Comparison of ENCODE assay signal across 19 cellular contexts in genomic region chrX:329291-329910, GRCh38. TPM values are rescaled to one million over a fixed set of nuclear protein-coding genes. Genes with fewer than 3 reads are reported as not detected.
A peak's percentile ranks its signal among the peaks of the same experiment; 100 is the strongest.
DNase-seq lines count a peak whose midpoint lies in the region; ATAC-seq and TF ChIP-seq lines count a peak whose summit lies in the region.
"Had no signal": no experiment of that assay in that cellular context is flagged by ENCODE, and none has a peak within 500 bp of the region (broad histone marks: within the 10 kb centered on the region; RNA-seq: fewer than 3 reads in every experiment).

No MANE protein-coding gene starts in this region.

- WGBS in neuronal stem cell (ENCODE audit: extremely low coverage in 2 of 2, insufficient read length in 2 of 2, insufficient replicate concordance in 1 of 2), 2 donors = no CpG with 5 or more reads among the region's 23 CpGs

- H3K36me3 Mint-ChIP-seq in chondrocyte (ENCODE audit: low read depth) = no peaks in the 10 kb centered on the region
- peaks cover 9% of the 10 kb centered on the region for H3K36me3 Mint-ChIP-seq in stimulated activated memory B cell treated with anti-CD40 and anti-IgM and Interleukin-4, amounts not matched to agents 10 μg/mL and 1 μg/mL and 100 μg/mL, for 72 hours

- no peak overlapping the region for H3K27ac ChIP-seq in neuronal stem cell (replicated peaks; ENCODE audit: low read length)
- H3K27ac ChIP-seq: A549; BLaER1 treated with 17β-estradiol and CSF1 and Interleukin-3, amounts not matched to agents 10 nM and 100 nM had no signal

- H4K91ac ChIP-seq in neuronal stem cell (ENCODE audit: low read depth, low read length, poor library complexity) = no peak overlapping the region

- peak overlapping the region; percentile 61 for H2AK5ac ChIP-seq in neuronal stem cell (ENCODE audit: low read depth, low read length)

- H3K4me2 ChIP-seq in neuronal stem cell (ENCODE audit: insufficient read depth, low read length, poor library complexity, severe bottlenecking) = no peak overlapping the region
- H3K4me2 ChIP-seq: A549; BLaER1 treated with 17β-estradiol and CSF1 and Interleukin-3, amounts not matched to agents 10 nM and 100 nM had no signal

- H3K23ac ChIP-seq in neuronal stem cell (ENCODE audit: low read depth, low read length, poor library complexity) = no peak overlapping the region

- H3K36me3 ChIP-seq in neuronal stem cell (replicated peaks in 1 of 2; ENCODE audit: control insufficient read depth in 2 of 2, insufficient read depth in 2 of 2, low read length in 2 of 2) = peaks cover 11 to 16% of the 10 kb centered on the region in 2 donors

- DNase-seq in Right ventricle myocardium inferior (ENCODE audit: missing footprints) (peak; percentile 22), cardiac septum (ENCODE audit: low spot score) (no peak), chondrocyte (ENCODE audit: low spot score) (peak; percentile 60), neuronal stem cell (ENCODE audit: low spot score) (no peak), NCI-H1694 treated with DMSO at 0.1 percent for 48 hours (lab: John Stamatoyannopoulos, UW) (no peak)
- DNase-seq in activated CD4-positive, CD25-positive, alpha-beta regulatory T cell treated with anti-CD3 and anti-CD28 coated beads, Interleukin-2, amount 50 U/mL, for 72 hours = no peak
- DNase-seq: DND-41; GDM1; GOT3; NCI-H1417 treated with DMSO at 0.1 percent for 48 hours; NCI-H2029; NCI-H2171; NCI-H446 treated with DMSO at 0.1 percent for 48 hours; NK-92 treated with Interleukin-12 subunit alpha and Interleukin-12 subunit beta, amount 100 ng/mL, for 24 hours had no signal

- no peaks in the 10 kb centered on the region for H3K9me3 Mint-ChIP-seq in chondrocyte (ENCODE audit: low read depth)
- no peaks in the 10 kb centered on the region for H3K9me3 Mint-ChIP-seq in stimulated activated memory B cell treated with anti-CD40 and anti-IgM and Interleukin-4, amounts not matched to agents 10 μg/mL and 1 μg/mL and 100 μg/mL, for 72 hours

- intact Hi-C loops in Right ventricle myocardium inferior (cut with DNase I) = no loop called here
- intact Hi-C loops in cardiac septum (cut with DNase I) = no loop called here

- no peak overlapping the region for H2BK12ac ChIP-seq in neuronal stem cell (ENCODE audit: low read length)

- H3K79me1 ChIP-seq in neuronal stem cell (ENCODE audit: low read depth, low read length) = peaks cover 7% of the 10 kb centered on the region

- H3K4me3 ChIP-seq in neuronal stem cell (ENCODE audit: low read length in 2 of 2) = no peak overlapping the region
- H3K4me3 ChIP-seq: A549; BLaER1 treated with 17β-estradiol and CSF1 and Interleukin-3, amounts not matched to agents 10 nM and 100 nM; K562 had no signal

- no peak overlapping the region for H4K8ac ChIP-seq in neuronal stem cell (ENCODE audit: low read depth, low read length)

- no peak overlapping the region for H3K9ac ChIP-seq in neuronal stem cell (ENCODE audit: low read depth, low read length, poor library complexity)
- H3K9ac ChIP-seq: BLaER1 treated with 17β-estradiol and CSF1 and Interleukin-3, amounts not matched to agents 10 nM and 100 nM had no signal

- H3K4ac ChIP-seq in neuronal stem cell (ENCODE audit: low read length) = no peak overlapping the region

- no peaks in the 10 kb centered on the region for H3K9me3 ChIP-seq in neuronal stem cell (replicated peaks in 1 of 2; ENCODE audit: control insufficient read depth in 2 of 2, insufficient read depth in 1 of 2, low read depth in 1 of 2, low read length in 2 of 2)
- H3K9me3 ChIP-seq: A549 had no signal

- H2BK5ac ChIP-seq in neuronal stem cell (ENCODE audit: low read length) = no peak overlapping the region

- no peak overlapping the region for H3K14ac ChIP-seq in neuronal stem cell (ENCODE audit: low read length)

- no peak for TF ChIP-seq CTCF in chondrocyte (IDR thresholded peaks at IDR 0.05)

- no peak overlapping the region for H2BK120ac ChIP-seq in neuronal stem cell (ENCODE audit: low read depth, low read length)

- peaks cover 3 to 6% of the 10 kb centered on the region in 2 donors for H3K4me1 ChIP-seq in neuronal stem cell (ENCODE audit: control insufficient read depth in 2 of 2, insufficient read depth in 1 of 2, low read depth in 1 of 2, low read length in 2 of 2)

- no peak overlapping the region for H2AFZ ChIP-seq in neuronal stem cell (ENCODE audit: low read length)

- H3K27me3 ChIP-seq in neuronal stem cell (ENCODE audit: control insufficient read depth in 3 of 3, insufficient read depth in 3 of 3, low read depth in 1 of 3, low read length in 3 of 3) = no peaks in the 10 kb centered on the region

- peaks cover 9% of the 10 kb centered on the region for H3K4me1 Mint-ChIP-seq in chondrocyte (ENCODE audit: low read depth)
- peaks cover 10% of the 10 kb centered on the region for H3K4me1 Mint-ChIP-seq in stimulated activated memory B cell treated with anti-CD40 and anti-IgM and Interleukin-4, amounts not matched to agents 10 μg/mL and 1 μg/mL and 100 μg/mL, for 72 hours

- no peak overlapping the region for H3K18ac ChIP-seq in neuronal stem cell (ENCODE audit: low read length)

- peak overlapping the region; percentile 17 for H3K27ac Mint-ChIP-seq in chondrocyte (ENCODE audit: unreplicated experiment)
- no peak overlapping the region for H3K27ac Mint-ChIP-seq in stimulated activated memory B cell treated with anti-CD40 and anti-IgM and Interleukin-4, amounts not matched to agents 10 μg/mL and 1 μg/mL and 100 μg/mL, for 72 hours

- no peak overlapping the region for H3K4me3 Mint-ChIP-seq in chondrocyte (ENCODE audit: unreplicated experiment)
- no peak overlapping the region for H3K4me3 Mint-ChIP-seq in stimulated activated memory B cell treated with anti-CD40 and anti-IgM and Interleukin-4, amounts not matched to agents 10 μg/mL and 1 μg/mL and 100 μg/mL, for 72 hours

- no peak overlapping the region for H2BK15ac ChIP-seq in neuronal stem cell (ENCODE audit: low read length)

- no peaks in the 10 kb centered on the region for H3K27me3 Mint-ChIP-seq in chondrocyte (ENCODE audit: low read depth)
- peaks cover 19% of the 10 kb centered on the region for H3K27me3 Mint-ChIP-seq in stimulated activated memory B cell treated with anti-CD40 and anti-IgM and Interleukin-4, amounts not matched to agents 10 μg/mL and 1 μg/mL and 100 μg/mL, for 72 hours

- ATAC-seq in Right ventricle myocardium inferior (no peak), HG02938 (IDR thresholded peaks at IDR 0.05; ENCODE audit: unreplicated experiment) (no peak)
- ATAC-seq in stimulated activated memory B cell treated with anti-CD40 and anti-IgM and Interleukin-4, amounts not matched to agents 10 μg/mL and 1 μg/mL and 100 μg/mL, for 72 hours = peak; percentile 7
- ATAC-seq: A549, K562 had no signal

RNA-seq across cellular contexts. Expression of gene GTPBP6, which starts 10.8 kb away (rescaled TPM):
- total RNA-seq in Right ventricle myocardium inferior (51.4 TPM), cardiac septum (35.3 TPM), chondrocyte (37.6 to 42.2 TPM (median 42.0 TPM) in 3 replicates)
- polyA plus RNA-seq in neuronal stem cell (2013, experiment 1 of 2) = 42.2 TPM
- polyA plus RNA-seq in neuronal stem cell (2013, experiment 2 of 2) = 42.0 TPM

RNA-seq across cellular contexts. Expression of gene PLCXD1, which starts 48.2 kb away (rescaled TPM):
- total RNA-seq in Right ventricle myocardium inferior (6.1 TPM), cardiac septum (3.4 TPM), chondrocyte (6.8 to 8.0 TPM (median 7.7 TPM) in 3 replicates)
- 32.6 TPM for polyA plus RNA-seq in neuronal stem cell (2013, experiment 1 of 2)
- 33.7 TPM for polyA plus RNA-seq in neuronal stem cell (2013, experiment 2 of 2)

RNA-seq across cellular contexts. Expression of gene PPP2R3B, which starts 57.3 kb away (rescaled TPM):
- total RNA-seq in Right ventricle myocardium inferior = 164 TPM
- 128 TPM for total RNA-seq in cardiac septum
- 27.1 to 30.5 TPM (median 30.0 TPM) in 3 replicates for total RNA-seq in chondrocyte
- 57.0 TPM for polyA plus RNA-seq in neuronal stem cell (2013, experiment 1 of 2)
- polyA plus RNA-seq in neuronal stem cell (2013, experiment 2 of 2) = 53.8 TPM

Comparison
In these comparisons a context has a peak if more than half of its experiments do, and no peak if none do; other contexts are left out.
1. DNase-seq: peak in Right ventricle myocardium inferior (single experiment) and chondrocyte (single experiment); none in cardiac septum (single experiment), neuronal stem cell (single experiment), NCI-H1694 treated with DMSO at 0.1 percent for 48 hours (single experiment) and activated CD4-positive, CD25-positive, alpha-beta regulatory T cell treated with anti-CD3 and anti-CD28 coated beads, Interleukin-2, amount 50 U/mL, for 72 hours (single experiment).